ENCODE assay signal across 20 cellular contexts in genomic region chr3:161549251-161549650, GRCh38. TPM values are rescaled to one million over a fixed set of nuclear protein-coding genes. Genes with fewer than 3 reads are reported as not detected.
DNase-seq lines count a peak whose midpoint lies in the region; ATAC-seq, FAIRE-seq and TF ChIP-seq lines count a peak whose summit lies in the region.
"Had no signal": no experiment of that assay in that cellular context is flagged by ENCODE, and none has a peak within 500 bp of the region (broad histone marks: within the 10 kb centered on the region; RNA-seq: fewer than 3 reads in every experiment).

No MANE protein-coding gene starts in this region.

- H3K4me2 ChIP-seq in A549, result no peak overlapping the region

- TF ChIP-seq CTCF in A549 (IDR thresholded peaks at IDR 0.05) (no peak), bronchial epithelial cell (IDR thresholded peaks at IDR 0.05; ENCODE audit: insufficient read depth, low read length, severe bottlenecking) (no peak), tibial nerve (IDR thresholded peaks at IDR 0.05) (no peak)

- TF ChIP-seq RAD21 in A549 (conservative IDR thresholded peaks at IDR 0.05 in 1 of 2, IDR thresholded peaks at IDR 0.05 in 1 of 2), result no peak

- H3K4me3 ChIP-seq in A549 (no peak overlapping the region), bronchial epithelial cell (ENCODE audit: low read depth, low read length) (no peak overlapping the region), tibial nerve (no peak overlapping the region)
- H3K4me3 ChIP-seq: MG63, SJCRH30 had no signal

- TF ChIP-seq EP300 in A549 (IDR thresholded peaks at IDR 0.05), result no peak
- TF ChIP-seq EP300 in tibial nerve (IDR thresholded peaks at IDR 0.05), result no peak

- CTCF ChIA-PET in A549 (lab: Yijun Ruan, JAX), result no interaction called here

- H3K9me3 ChIP-seq in A549 (no peaks in the 10 kb centered on the region), tibial nerve (peaks cover 0 to 4% (median 2%) of the 10 kb centered on the region in 4 donors)
- H3K9me3 ChIP-seq: Caco-2, MG63, SJCRH30 had no signal

- no peak for ATAC-seq in A549
- peak; percentile 55 for ATAC-seq in HG02884 (IDR thresholded peaks at IDR 0.05; ENCODE audit: unreplicated experiment)
- no peak for ATAC-seq in GM21717 (IDR thresholded peaks at IDR 0.05; ENCODE audit: unreplicated experiment)
- no peak for ATAC-seq in GM21737 (IDR thresholded peaks at IDR 0.05; ENCODE audit: unreplicated experiment)
- no peak for ATAC-seq in HG02623 (IDR thresholded peaks at IDR 0.05; ENCODE audit: unreplicated experiment)
- ATAC-seq: T-helper 17 cell had no signal

- no peaks in the 10 kb centered on the region for H3K27me3 ChIP-seq in bronchial epithelial cell (ENCODE audit: control insufficient read depth, insufficient read depth, low read length)
- no peaks in the 10 kb centered on the region for H3K27me3 ChIP-seq in tibial nerve
- H3K27me3 ChIP-seq: SJCRH30 had no signal

- H3K4me1 ChIP-seq in A549, result no peaks in the 10 kb centered on the region
- no peaks in the 10 kb centered on the region for H3K4me1 ChIP-seq in tibial nerve
- H3K4me1 ChIP-seq: Caco-2, SJCRH30 had no signal

- H3K36me3 ChIP-seq in bronchial epithelial cell (ENCODE audit: control insufficient read depth, insufficient read depth, low read length) (no peaks in the 10 kb centered on the region), tibial nerve (no peaks in the 10 kb centered on the region)
- H3K36me3 ChIP-seq: MG63, SJCRH30 had no signal

- no peak for DNase-seq in A549 (ENCODE audit: low read depth in 1 of 2, low spot score in 1 of 2)
- DNase-seq in ELR (ENCODE audit: low read depth), result peak; percentile 27
- peak; percentile 34 for DNase-seq in bronchial epithelial cell (ENCODE audit: low read depth)
- DNase-seq in tibial nerve (ENCODE audit: low spot score in 2 of 2), result no peak
- DNase-seq: AML-193; Caco-2; H9; MG63; NCI-H1105; NCI-H1694; NK-92 treated with Interleukin-12 subunit alpha and Interleukin-12 subunit beta, amount 100 ng/mL, for 24 hours; SJCRH30; T-helper 17 cell had no signal

- POLR2A ChIA-PET in A549 (lab: Yijun Ruan, JAX), result no interaction called here

- FAIRE-seq in A549 (lab: Jason Lieb, UNC) (no peak), bronchial epithelial cell (lab: Jason Lieb, UNC) (no peak)

- 31% methylated on average over 1 of the region's 1 CpG for WGBS in A549 (ENCODE audit: missing lambda C conversion rate)
- 91 to 94% methylated on average over 1 of the region's 1 CpG for WGBS in tibial nerve, 2 donors

- H3K27ac ChIP-seq in A549 (no peak overlapping the region), tibial nerve (no peak overlapping the region)
- H3K27ac ChIP-seq: SJCRH30 had no signal

- TF ChIP-seq POLR2A in A549 (IDR thresholded peaks at IDR 0.05; ENCODE audit: low read length), result no peak
- no peak for TF ChIP-seq POLR2A in tibial nerve (IDR thresholded peaks at IDR 0.05)

TF ChIP-seq in A549, 52 proteins besides CTCF, POLR2A, EP300 and RAD21:
- no peak for TF ChIP-seq JUN (IDR thresholded peaks at IDR 0.05)
- no peak for TF ChIP-seq FOSL2 (IDR thresholded peaks at IDR 0.05)
- peak; percentile 37; the same call in 1 of the 2 replicates for TF ChIP-seq FOSL2 (CRISPR knock-in tag; IDR thresholded peaks at IDR 0.05)
- TF ChIP-seq MYC (IDR thresholded peaks at IDR 0.05; ENCODE audit: borderline replicate concordance, low read length), result no peak

RNA-seq across cellular contexts. Expression of gene OTOL1, which starts 52.6 kb away (rescaled TPM):
- polyA plus RNA-seq in A549 (2011; rRNA removed) (not detected in 2 replicates), A549 (2017; fragmentation: RNase III; extraction: RNeasy Plus Mini Kit Qiagen cat#74134 plus additional on column Dnase treatment) (not detected in 3 replicates)
- polyA plus RNA-seq in A549 (2012; cell fraction: cytosol; rRNA removed), result not detected in 2 replicates
- polyA plus RNA-seq in A549 (2012; cell fraction: nucleus; rRNA removed), result not detected in 2 replicates
- polyA minus RNA-seq in A549 (2011; rRNA and poly(A)+ RNA removed), result not detected in 2 replicates
- total RNA-seq in bronchial epithelial cell (not detected in 2 replicates), tibial nerve (not detected)
- total RNA-seq: Caco-2, G401, H9, OCI-LY7, SJCRH30, T-helper 17 cell had no signal
- polyA plus RNA-seq: CD14-positive monocyte had no signal

Comparison
In these comparisons a context has a peak if more than half of its experiments do, and no peak if none do; other contexts are left out.
1. DNase-seq: peak in ELR (single experiment) and bronchial epithelial cell (single experiment); none in A549 (0 of 2) and tibial nerve (0 of 2).